Comparison of ENCODE assay signal across 1 cellular context in the genomic region with DNA sequence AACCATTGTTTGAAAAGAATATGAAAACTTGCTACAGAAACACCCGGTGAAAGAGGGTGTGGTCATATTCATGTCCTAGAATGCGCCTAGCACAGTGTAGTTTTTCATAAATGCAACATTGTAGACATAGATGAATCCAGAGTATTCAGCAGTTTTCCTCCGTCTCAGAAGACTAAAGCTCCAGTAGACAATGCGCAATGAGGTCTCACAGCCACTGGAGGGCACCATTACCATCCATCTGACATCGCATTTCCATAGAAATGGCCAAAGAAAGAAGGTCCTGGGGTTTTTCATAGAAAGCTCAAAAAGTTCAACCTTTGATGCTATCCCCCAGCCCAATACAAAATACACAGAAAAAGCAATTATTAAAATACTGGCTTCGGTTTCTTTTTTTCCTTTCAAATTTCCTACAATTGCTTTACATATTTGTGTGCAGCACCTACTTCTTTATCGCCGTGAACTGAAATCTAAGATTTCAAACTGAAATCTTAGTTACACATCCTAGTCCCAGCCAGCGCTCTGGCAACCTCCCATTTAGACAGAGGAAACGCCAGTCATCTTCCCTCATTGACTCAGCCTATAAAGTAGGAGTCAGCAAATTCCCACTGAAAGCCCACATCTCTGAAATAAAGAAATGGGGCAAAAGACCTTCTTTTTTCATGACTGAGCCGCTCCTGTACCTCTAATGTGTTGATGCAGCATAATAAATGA.
TF ChIP-seq lines count a peak whose summit lies in the region.

No MANE protein-coding gene starts in this region.

TF ChIP-seq in GM12878, 131 proteins besides CTCF, POLR2A, EP300 and RAD21 (continued from another document):
- TF ChIP-seq, protein P1, sequence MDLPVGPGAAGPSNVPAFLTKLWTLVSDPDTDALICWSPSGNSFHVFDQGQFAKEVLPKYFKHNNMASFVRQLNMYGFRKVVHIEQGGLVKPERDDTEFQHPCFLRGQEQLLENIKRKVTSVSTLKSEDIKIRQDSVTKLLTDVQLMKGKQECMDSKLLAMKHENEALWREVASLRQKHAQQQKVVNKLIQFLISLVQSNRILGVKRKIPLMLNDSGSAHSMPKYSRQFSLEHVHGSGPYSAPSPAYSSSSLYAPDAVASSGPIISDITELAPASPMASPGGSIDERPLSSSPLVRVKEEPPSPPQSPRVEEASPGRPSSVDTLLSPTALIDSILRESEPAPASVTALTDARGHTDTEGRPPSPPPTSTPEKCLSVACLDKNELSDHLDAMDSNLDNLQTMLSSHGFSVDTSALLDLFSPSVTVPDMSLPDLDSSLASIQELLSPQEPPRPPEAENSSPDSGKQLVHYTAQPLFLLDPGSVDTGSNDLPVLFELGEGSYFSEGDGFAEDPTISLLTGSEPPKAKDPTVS (IDR thresholded peaks at IDR 0.05; ENCODE audit: low read depth, low read length): peak; percentile 56; the same call in 1 of the 2 replicates
- TF ChIP-seq FOXM1 (IDR thresholded peaks at IDR 0.05; ENCODE audit: low read depth, low read length): peak; percentile 56; the same call in 1 of the 2 replicates
- TF ChIP-seq YY1 (IDR thresholded peaks at IDR 0.05; ENCODE audit: low read depth, low read length): peak; percentile 79
- TF ChIP-seq, protein P2, sequence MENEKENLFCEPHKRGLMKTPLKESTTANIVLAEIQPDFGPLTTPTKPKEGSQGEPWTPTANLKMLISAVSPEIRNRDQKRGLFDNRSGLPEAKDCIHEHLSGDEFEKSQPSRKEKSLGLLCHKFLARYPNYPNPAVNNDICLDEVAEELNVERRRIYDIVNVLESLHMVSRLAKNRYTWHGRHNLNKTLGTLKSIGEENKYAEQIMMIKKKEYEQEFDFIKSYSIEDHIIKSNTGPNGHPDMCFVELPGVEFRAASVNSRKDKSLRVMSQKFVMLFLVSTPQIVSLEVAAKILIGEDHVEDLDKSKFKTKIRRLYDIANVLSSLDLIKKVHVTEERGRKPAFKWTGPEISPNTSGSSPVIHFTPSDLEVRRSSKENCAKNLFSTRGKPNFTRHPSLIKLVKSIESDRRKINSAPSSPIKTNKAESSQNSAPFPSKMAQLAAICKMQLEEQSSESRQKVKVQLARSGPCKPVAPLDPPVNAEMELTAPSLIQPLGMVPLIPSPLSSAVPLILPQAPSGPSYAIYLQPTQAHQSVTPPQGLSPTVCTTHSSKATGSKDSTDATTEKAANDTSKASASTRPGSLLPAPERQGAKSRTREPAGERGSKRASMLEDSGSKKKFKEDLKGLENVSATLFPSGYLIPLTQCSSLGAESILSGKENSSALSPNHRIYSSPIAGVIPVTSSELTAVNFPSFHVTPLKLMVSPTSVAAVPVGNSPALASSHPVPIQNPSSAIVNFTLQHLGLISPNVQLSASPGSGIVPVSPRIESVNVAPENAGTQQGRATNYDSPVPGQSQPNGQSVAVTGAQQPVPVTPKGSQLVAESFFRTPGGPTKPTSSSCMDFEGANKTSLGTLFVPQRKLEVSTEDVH (IDR thresholded peaks at IDR 0.05; ENCODE audit: low read depth, partially characterized antibody): peak; percentile 17
- TF ChIP-seq IKZF1 (conservative IDR thresholded peaks at IDR 0.05): no peak
- no peak for TF ChIP-seq JUND (IDR thresholded peaks at IDR 0.05; ENCODE audit: low read depth, low read length)
- TF ChIP-seq SMC3 (IDR thresholded peaks at IDR 0.05; ENCODE audit: borderline replicate concordance, low read length): peak; percentile 86; the same call in 1 of the 2 replicates
- TF ChIP-seq POLR2AphosphoS5 (IDR thresholded peaks at IDR 0.05; ENCODE audit: low read length): no peak
